In genomic region chr12:94617101-94617500, GRCh38 we compare ENCODE assay signal across 25 cellular contexts. TPM values are rescaled to one million over a fixed set of nuclear protein-coding genes. Genes with fewer than 3 reads are reported as not detected.
DNase-seq lines count a peak whose midpoint lies in the region; ATAC-seq and TF ChIP-seq lines count a peak whose summit lies in the region.
"Had no signal": no experiment of that assay in that cellular context is flagged by ENCODE, and none has a peak within 500 bp of the region (broad histone marks: within the 10 kb centered on the region; RNA-seq: fewer than 3 reads in every experiment).

No MANE protein-coding gene starts in this region.

- peak overlapping the region; percentile 90 for H3K18ac ChIP-seq in trophoblast cell (ENCODE audit: low read length)

- H3K27me3 ChIP-seq in RWPE2 (ENCODE audit: insufficient read depth, poor library complexity, severe bottlenecking) (no peaks in the 10 kb centered on the region), esophagus muscularis mucosa (no peaks in the 10 kb centered on the region), trophoblast cell (ENCODE audit: insufficient read depth, low read length) (no peaks in the 10 kb centered on the region), transverse colon (no peaks in the 10 kb centered on the region), left lung (no peaks in the 10 kb centered on the region)
- H3K27me3 ChIP-seq: esophagus squamous epithelium, neutrophil, right lobe of liver, uterus had no signal

- no peak overlapping the region for H3K4me2 ChIP-seq in trophoblast cell (ENCODE audit: low read length)

- ATAC-seq in RWPE2 (ENCODE audit: low read depth) (no peak), left lung (no peak)
- ATAC-seq: GM12878, T-cell had no signal

- peak overlapping the region; percentile 53 for H2BK12ac ChIP-seq in trophoblast cell (ENCODE audit: low read length)

- H3K36me3 ChIP-seq in RWPE2 (ENCODE audit: low read depth) (no peaks in the 10 kb centered on the region), esophagus muscularis mucosa (no peaks in the 10 kb centered on the region), trophoblast cell (ENCODE audit: control insufficient read depth in 1 of 2, insufficient read depth in 2 of 2, low read length in 2 of 2) (no peaks in the 10 kb centered on the region), transverse colon (no peaks in the 10 kb centered on the region), left lung (no peaks in the 10 kb centered on the region)
- H3K36me3 ChIP-seq: esophagus squamous epithelium, neutrophil, right lobe of liver, uterus had no signal

- peak overlapping the region; percentile 39 for H3K4ac ChIP-seq in trophoblast cell (ENCODE audit: low read depth, low read length)

- TF ChIP-seq EP300 in esophagus muscularis mucosa (IDR thresholded peaks at IDR 0.05) = no peak
- no peak for TF ChIP-seq EP300 in transverse colon (IDR thresholded peaks at IDR 0.05; ENCODE audit: low read depth)

- peak overlapping the region; percentile 69 for H4K91ac ChIP-seq in trophoblast cell (ENCODE audit: low read depth, low read length)

- H3K4me3 ChIP-seq in RWPE2 (ENCODE audit: severe bottlenecking) (no peak overlapping the region), esophagus muscularis mucosa (no peak overlapping the region), trophoblast cell (ENCODE audit: low read depth, low read length) (no peak overlapping the region), transverse colon (no peak overlapping the region), left lung (no peak overlapping the region)
- H3K4me3 ChIP-seq: esophagus squamous epithelium, GM12878, right lobe of liver, uterus had no signal

- no peak for TF ChIP-seq CTCF in RWPE2 (IDR thresholded peaks at IDR 0.05; ENCODE audit: poor library complexity, severe bottlenecking)
- no peak for TF ChIP-seq CTCF in esophagus muscularis mucosa (IDR thresholded peaks at IDR 0.05)
- TF ChIP-seq CTCF in transverse colon (IDR thresholded peaks at IDR 0.05) = no peak
- TF ChIP-seq CTCF in left lung (IDR thresholded peaks at IDR 0.05) = no peak

- TF ChIP-seq POLR2A in esophagus muscularis mucosa (IDR thresholded peaks at IDR 0.05; ENCODE audit: low read depth) = no peak
- no peak for TF ChIP-seq POLR2A in transverse colon (IDR thresholded peaks at IDR 0.05)

- peak overlapping the region; percentile 49 for H2AK5ac ChIP-seq in trophoblast cell (ENCODE audit: low read length)

- in situ Hi-C loops in transverse colon (cut with MboI; ENCODE audit: low pct_ligation_motif_present in 1 of 4, low pct_unique_long_range_greater_than_20kb in 1 of 4, low sequenced_read_pairs in 3 of 4) = no loop called here

- no peak overlapping the region for H4K12ac ChIP-seq in trophoblast cell (ENCODE audit: low read depth, low read length)

- H3K9me3 ChIP-seq in RWPE2 (ENCODE audit: severe bottlenecking) (no peaks in the 10 kb centered on the region), esophagus muscularis mucosa (no peaks in the 10 kb centered on the region), trophoblast cell (ENCODE audit: insufficient read depth, low read depth, low read length) (no peaks in the 10 kb centered on the region), transverse colon (no peaks in the 10 kb centered on the region), left lung (no peaks in the 10 kb centered on the region)
- H3K9me3 ChIP-seq: esophagus squamous epithelium, neutrophil, right lobe of liver, uterus had no signal

- H3K4me1 ChIP-seq in RWPE2 (ENCODE audit: insufficient read depth, poor library complexity, severe bottlenecking) (peaks cover 74% of the 10 kb centered on the region), esophagus muscularis mucosa (peaks cover 22 to 48% (median 44%) of the 10 kb centered on the region in 4 donors), trophoblast cell (ENCODE audit: control insufficient read depth in 1 of 2, insufficient read depth in 2 of 2, low read length in 2 of 2) (peaks cover 28 to 45% of the 10 kb centered on the region in 2 experiments), transverse colon (peaks cover 18 to 49% (median 35%) of the 10 kb centered on the region in 4 donors), left lung (peaks cover 14 to 32% of the 10 kb centered on the region in 2 donors)
- H3K4me1 ChIP-seq: uterus had no signal

- H3K9ac ChIP-seq in trophoblast cell (ENCODE audit: low read length) = no peak overlapping the region

- peak overlapping the region; percentile 57 for H4K8ac ChIP-seq in trophoblast cell (ENCODE audit: low read depth, low read length)

- H3K14ac ChIP-seq in trophoblast cell (ENCODE audit: low read length) = peak overlapping the region; percentile 66

- no peak overlapping the region for H2AFZ ChIP-seq in trophoblast cell (ENCODE audit: insufficient read depth, low read length, poor library complexity)

- peaks cover 22% of the 10 kb centered on the region for H3K79me1 ChIP-seq in trophoblast cell (ENCODE audit: low read length)

- intact Hi-C loops in esophagus muscularis mucosa (cut with DNase I) = no loop called here
- intact Hi-C loops in transverse colon (cut with DNase I; ENCODE audit: low total_unique reads) = no loop called here
- intact Hi-C loops in left lung (cut with DNase I) = no loop called here

- no peaks in the 10 kb centered on the region for H3K79me2 ChIP-seq in trophoblast cell (ENCODE audit: control insufficient read depth, insufficient read depth, low read length, poor library complexity)

- WGBS in esophagus muscularis mucosa = 91% methylated on average over 3 of the region's 3 CpGs
- no CpG with 5 or more reads among the region's 3 CpGs for WGBS in trophoblast cell (ENCODE audit: extremely low coverage, insufficient coverage, insufficient read length)
- WGBS in transverse colon (ENCODE audit: low coverage in 1 of 2), 2 donors = 92 to 93% methylated on average over 3 of the region's 3 CpGs

- no peak overlapping the region for H3K23ac ChIP-seq in trophoblast cell (ENCODE audit: low read length)

- H2BK5ac ChIP-seq in trophoblast cell (ENCODE audit: low read depth, low read length, poor library complexity) = peak overlapping the region; percentile 42

- peak overlapping the region; percentile 61 for H2BK120ac ChIP-seq in trophoblast cell (ENCODE audit: insufficient read depth, low read length, poor library complexity)

- H3K27ac ChIP-seq in RWPE2 (ENCODE audit: poor library complexity, severe bottlenecking) = peak overlapping the region; percentile 88
- H3K27ac ChIP-seq in esophagus muscularis mucosa (replicated peaks in 1 of 4) = peak overlapping the region in 3 of 4 donors; percentile 14 to 41 (median 31)
- H3K27ac ChIP-seq in trophoblast cell (ENCODE audit: low read depth, low read length) = peak overlapping the region; percentile 69
- H3K27ac ChIP-seq in transverse colon = peak overlapping the region; percentile 78 to 83 (median 80)
- no peak overlapping the region for H3K27ac ChIP-seq in left lung
- H3K27ac ChIP-seq: neutrophil, right lobe of liver had no signal

- DNase-seq in RWPE2 (ENCODE audit: low spot score) = no peak
- DNase-seq in esophagus muscularis mucosa (ENCODE audit: extremely low spot score) = no peak
- DNase-seq in trophoblast cell = no peak
- no peak for DNase-seq in transverse colon
- no peak for DNase-seq in left lung
- no peak for DNase-seq in AG08396 (ENCODE audit: low spot score)
- no peak for DNase-seq in COLO829 (ENCODE audit: low spot score)
- DNase-seq: activated CD4-positive, alpha-beta T cell treated with anti-CD3 and anti-CD28 coated beads, Interleukin-2, amount 10 ng/mL, durations not matched to agents 7 days and 5 days; activated effector memory CD4-positive, alpha-beta T cell treated with anti-CD3 and anti-CD28 coated beads, Interleukin-2, amount 50 U/mL, for 16 hours; activated naive CD8-positive, alpha-beta T cell treated with anti-CD3 and anti-CD28 coated beads for 36 hours; activated T-cell treated with anti-CD3 and anti-CD28 coated beads, Interleukin-2, amount 50 U/mL, for 24 hours; aorta; esophagus squamous epithelium; left cardiac atrium; NCI-H1092; NCI-H1694 treated with DMSO at 0.1 percent for 48 hours; NCI-H2171; NCI-H510A; right lobe of liver; stimulated activated CD4-positive, alpha-beta T cell treated with anti-CD3 and anti-CD28 coated beads, Interleukin-4, amount 100 ng/mL, for 4 hours; T-cell; uterus had no signal

RNA-seq across cellular contexts. Expression of gene TMCC3, which starts 33.3 kb away (rescaled TPM):
- total RNA-seq in esophagus muscularis mucosa (10 to 100 TPM; 17.0 to 30.5 (median 19.5) TPM), transverse colon (10 to 100 TPM in 3 of 4 donors, 1 to 10 TPM in 1; 6.4 to 79.3 (median 65.9) TPM), left lung (10 to 100 TPM in 1 of 2 donors, 1 to 10 TPM in 1; 3.7 to 11.4 TPM)
- polyA plus RNA-seq in trophoblast cell (2013) = 12.1 and 15.6 TPM in 2 replicates
- polyA plus RNA-seq: BJ had no signal

Comparison
In these comparisons a context has a peak if more than half of its experiments do, and no peak if none do; other contexts are left out.
1. H3K27ac ChIP-seq: peak in RWPE2 (single experiment), esophagus muscularis mucosa (3 of 4), trophoblast cell (single experiment) and transverse colon (4 of 4); none in left lung (0 of 2).